Comparison of ENCODE assay signal across 19 cellular contexts in the genomic region with DNA sequence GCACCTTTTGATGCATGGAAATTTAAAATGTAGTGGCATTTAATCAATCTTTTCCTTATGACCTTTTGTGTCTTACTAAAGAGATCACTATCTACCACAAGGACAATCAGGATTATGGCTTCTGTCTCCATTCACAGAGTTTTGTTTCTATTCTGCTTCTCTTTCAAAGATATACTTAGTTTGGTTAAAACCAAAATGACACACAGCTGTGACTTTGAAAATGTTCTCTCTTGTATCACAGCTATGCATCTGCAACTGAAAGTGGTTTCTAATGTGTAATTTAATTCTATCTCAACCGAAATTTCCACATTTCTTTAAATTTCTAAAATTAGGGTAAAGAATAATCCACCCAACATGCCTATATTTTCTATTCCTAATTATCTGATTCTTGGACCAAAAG. TPM values are rescaled to one million over a fixed set of nuclear protein-coding genes. Genes with fewer than 3 reads are reported as not detected.
DNase-seq lines count a peak whose midpoint lies in the region; ATAC-seq and TF ChIP-seq lines count a peak whose summit lies in the region.
"Had no signal": no experiment of that assay in that cellular context is flagged by ENCODE, and none has a peak within 500 bp of the region (broad histone marks: within the 10 kb centered on the region; RNA-seq: fewer than 3 reads in every experiment).

No MANE protein-coding gene starts in this region.

- H3K36me3 ChIP-seq in OCI-LY7 (ENCODE audit: insufficient read depth, low read length): peaks cover 97% of the 10 kb centered on the region
- H3K36me3 ChIP-seq: uterus had no signal

- no peaks in the 10 kb centered on the region for H3K4me1 ChIP-seq in OCI-LY7 (ENCODE audit: insufficient read depth, low read length, poor library complexity, severe bottlenecking)
- H3K4me1 ChIP-seq: adrenal gland, SJCRH30, uterus had no signal

- 91 to 95% methylated on average over 1 of the region's 1 CpG for WGBS in lower leg skin, 2 donors

- no peaks in the 10 kb centered on the region for H3K9me3 ChIP-seq in OCI-LY7 (ENCODE audit: low read length)
- H3K9me3 ChIP-seq: adrenal gland, SJCRH30, uterus had no signal

- intact Hi-C loops in OCI-LY7 (cut with micrococcal nuclease; ENCODE audit: unreplicated experiment): loop anchor here (2.0 kb wide), 1 partner anchor 22 kb away; no protein-coding TSS in a partner anchor
- intact Hi-C loops in left cardiac atrium (cut with DNase I): no loop called here
- intact Hi-C loops in lower leg skin (cut with DNase I; ENCODE audit: low total_unique reads): no loop called here

- no peak overlapping the region for H3K4me2 ChIP-seq in OCI-LY7 (ENCODE audit: low read length)

- no peaks in the 10 kb centered on the region for H3K9me2 ChIP-seq in OCI-LY7 (ENCODE audit: insufficient read depth, low read length)

- H3K4me3 ChIP-seq in OCI-LY7 (ENCODE audit: low read depth, low read length, poor library complexity, severe bottlenecking): no peak overlapping the region
- no peak overlapping the region for H3K4me3 ChIP-seq in lower leg skin (ENCODE audit: low read depth, poor library complexity, severe bottlenecking)
- H3K4me3 ChIP-seq: adrenal gland, SJCRH30, uterus had no signal

- TF ChIP-seq POLR2A in lower leg skin (IDR thresholded peaks at IDR 0.05): no peak

- H2AFZ ChIP-seq in OCI-LY7 (ENCODE audit: low read length): no peak overlapping the region

- no peak for TF ChIP-seq CTCF in OCI-LY7 (conservative IDR thresholded peaks at IDR 0.05; ENCODE audit: low read length)
- TF ChIP-seq CTCF in lower leg skin (IDR thresholded peaks at IDR 0.05): no peak

- no peak for DNase-seq in OCI-LY7 (ENCODE audit: low spot score)
- DNase-seq in stimulated activated CD4-positive, alpha-beta T cell treated with anti-CD3 and anti-CD28 coated beads, Interleukin-2, amount 100 ng/mL, for 24 hours: no peak
- DNase-seq in left cardiac atrium: no peak
- DNase-seq in lower leg skin (ENCODE audit: low spot score in 2 of 2): no peak
- no peak for DNase-seq in DMS 273 (lab: John Stamatoyannopoulos, UW; ENCODE audit: unreplicated experiment)
- DNase-seq: activated CD4-positive, alpha-beta T cell treated with anti-CD3 and anti-CD28 coated beads, Interleukin-2, amount 10 ng/mL, durations not matched to agents 24 days and 14 days; activated T-cell treated with anti-CD3 and anti-CD28 coated beads, Interleukin-2, amount 50 U/mL, for 4 hours; adrenal gland; central memory CD4-positive, alpha-beta T cell; NCI-H1694; NCI-H446 treated with DMSO at 0.1 percent for 48 hours; SJCRH30; small intestine; stimulated activated naive CD8-positive, alpha-beta T cell treated with anti-CD3 and anti-CD28 coated beads, Interleukin-15, amount 100 ng/mL, for 72 hours; uterus had no signal

- BruUV-seq in OCI-LY7 (replicated peaks; lab: Mats Ljungman, UMichigan): TSS peak; percentile 24

- H3K79me2 ChIP-seq in OCI-LY7 (ENCODE audit: insufficient read depth, low read depth, low read length): no peaks in the 10 kb centered on the region

- CTCF ChIA-PET in OCI-LY7 (lab: Charles Lee; ENCODE audit: unreplicated experiment): interaction anchor here (0.6 kb wide), 1 partner anchor 61 kb away, joined by 3 read pairs; no protein-coding TSS in a partner anchor

- ATAC-seq in GM18868 (IDR thresholded peaks at IDR 0.05; ENCODE audit: unreplicated experiment) (peak; percentile 81), GM21529 (IDR thresholded peaks at IDR 0.05; ENCODE audit: unreplicated experiment) (peak; percentile 72), HG03045 (IDR thresholded peaks at IDR 0.05; ENCODE audit: unreplicated experiment) (peak; percentile 77), left cardiac atrium (no peak)
- ATAC-seq: activated T-cell treated with anti-CD3 and anti-CD28 coated beads, Interleukin-2, amount 50 U/mL, for 4 hours; HCT116; stimulated activated naive CD8-positive, alpha-beta T cell treated with anti-CD3 and anti-CD28 coated beads, Interleukin-15, amount 100 ng/mL, for 72 hours had no signal

- H3K27ac ChIP-seq in OCI-LY7 (ENCODE audit: low read depth, low read length, poor library complexity, severe bottlenecking): no peak overlapping the region
- H3K27ac ChIP-seq: adrenal gland, SJCRH30, uterus had no signal

- POLR2A ChIA-PET in OCI-LY7 (lab: Charles Lee): interaction anchor here (1.0 to 1.5 kb wide), 3 partner anchors 22 to 69 kb away, joined by 3 to 4 read pairs (median 3); no protein-coding TSS in a partner anchor

- no peaks in the 10 kb centered on the region for H4K20me1 ChIP-seq in OCI-LY7 (ENCODE audit: insufficient read depth, low read length)

RNA-seq across cellular contexts. Expression of a gene that starts 27.7 kb away (rescaled TPM):
- total RNA-seq in OCI-LY7 (2014; rRNA removed; shearing (Covaris generic)): 97.5 and 106 TPM in 2 replicates
- total RNA-seq in OCI-LY7 (2022) (107 and 121 TPM in 2 replicates), left cardiac atrium (10 to 100 TPM; 18.9 to 25.0 TPM), lower leg skin (1 to 10 TPM; 3.3 to 7.7 (median 5.7) TPM)

Comparison
In these comparisons a context has a peak if more than half of its experiments do, and no peak if none do; other contexts are left out.
1. ATAC-seq: peak in GM18868 (single experiment), GM21529 (single experiment) and HG03045 (single experiment); none in left cardiac atrium (0 of 2).